In genomic region chr21:39650306-39650705, GRCh38 we compare ENCODE assay signal across 16 cellular contexts. TPM values are rescaled to one million over a fixed set of nuclear protein-coding genes. Genes with fewer than 3 reads are reported as not detected.
DNase-seq lines count a peak whose midpoint lies in the region; ATAC-seq and TF ChIP-seq lines count a peak whose summit lies in the region.
"Had no signal": no experiment of that assay in that cellular context is flagged by ENCODE, and none has a peak within 500 bp of the region (broad histone marks: within the 10 kb centered on the region; RNA-seq: fewer than 3 reads in every experiment).

No MANE protein-coding gene starts in this region.

- peaks cover 5% of the 10 kb centered on the region for H3K27me3 Mint-ChIP-seq in T-helper 17 cell

- H3K4me1 ChIP-seq in left ventricle myocardium inferior (no peaks in the 10 kb centered on the region), trophoblast cell (ENCODE audit: control insufficient read depth in 1 of 2, insufficient read depth in 2 of 2, low read length in 2 of 2) (peaks cover 13 to 28% of the 10 kb centered on the region in 2 experiments)

- H2BK12ac ChIP-seq in trophoblast cell (ENCODE audit: low read length) = no peak overlapping the region

- ATAC-seq in left colon (peak; percentile 27), T-helper 17 cell (no peak)
- ATAC-seq: CD8-positive, alpha-beta T cell; GM23338 had no signal

- H3K27ac ChIP-seq in left ventricle myocardium inferior (replicated peaks) = no peak overlapping the region
- H3K27ac ChIP-seq in trophoblast cell (ENCODE audit: low read depth, low read length) = no peak overlapping the region
- H3K27ac ChIP-seq: 22Rv1 had no signal

- H3K4me3 ChIP-seq in left ventricle myocardium inferior (no peak overlapping the region), trophoblast cell (ENCODE audit: low read depth, low read length) (no peak overlapping the region)
- H3K4me3 ChIP-seq: GM23338 had no signal

- H4K91ac ChIP-seq in trophoblast cell (ENCODE audit: low read depth, low read length) = peak overlapping the region; percentile 7

- H4K12ac ChIP-seq in trophoblast cell (ENCODE audit: low read depth, low read length) = no peak overlapping the region

- intact Hi-C loops in cardiac septum (cut with DNase I) (loop anchor here (5.0 kb wide), 1 partner anchor 48 kb away; no protein-coding TSS in a partner anchor), left ventricle myocardium inferior (cut with micrococcal nuclease) (no loop called here), left colon (cut with DNase I, micrococcal nuclease) (no loop called here)

- H3K27me3 ChIP-seq in left ventricle myocardium inferior (ENCODE audit: low read depth) = no peaks in the 10 kb centered on the region
- H3K27me3 ChIP-seq in trophoblast cell (ENCODE audit: insufficient read depth, low read length) = no peaks in the 10 kb centered on the region

- peak overlapping the region; percentile 1 for H3K14ac ChIP-seq in trophoblast cell (ENCODE audit: low read length)

- H3K36me3 Mint-ChIP-seq in T-helper 17 cell (ENCODE audit: low read depth) = no peaks in the 10 kb centered on the region
- H3K36me3 Mint-ChIP-seq: CD14-positive monocyte; CD8-positive, alpha-beta T cell had no signal

- no peak overlapping the region for H2BK120ac ChIP-seq in trophoblast cell (ENCODE audit: insufficient read depth, low read length, poor library complexity)

- no peak overlapping the region for H2AK5ac ChIP-seq in trophoblast cell (ENCODE audit: low read length)

- H2BK5ac ChIP-seq in trophoblast cell (ENCODE audit: low read depth, low read length, poor library complexity) = peak overlapping the region; percentile 3

- no peak overlapping the region for H2AFZ ChIP-seq in trophoblast cell (ENCODE audit: insufficient read depth, low read length, poor library complexity)
- H2AFZ ChIP-seq: GM23338 had no signal

- TF ChIP-seq CTCF in left ventricle myocardium inferior (IDR thresholded peaks at IDR 0.05; ENCODE audit: borderline replicate concordance) = no peak

- no peaks in the 10 kb centered on the region for H3K79me2 ChIP-seq in trophoblast cell (ENCODE audit: control insufficient read depth, insufficient read depth, low read length, poor library complexity)

- H4K8ac ChIP-seq in trophoblast cell (ENCODE audit: low read depth, low read length) = no peak overlapping the region

- no peak overlapping the region for H3K4me3 Mint-ChIP-seq in T-helper 17 cell
- H3K4me3 Mint-ChIP-seq: CD14-positive monocyte; CD8-positive, alpha-beta T cell; GM23338; H9 had no signal

- H3K23ac ChIP-seq in trophoblast cell (ENCODE audit: low read length) = no peak overlapping the region

- H3K36me3 ChIP-seq in left ventricle myocardium inferior (no peaks in the 10 kb centered on the region), trophoblast cell (ENCODE audit: control insufficient read depth in 1 of 2, insufficient read depth in 2 of 2, low read length in 2 of 2) (no peaks in the 10 kb centered on the region)

- DNase-seq in cardiac septum (ENCODE audit: low spot score) (peak; percentile 54), left ventricle myocardium inferior (no peak), left colon (no peak), trophoblast cell (no peak), NCI-H2196 treated with DMSO at 0.1 percent for 48 hours (lab: John Stamatoyannopoulos, UW; ENCODE audit: unreplicated experiment) (no peak), T-helper 17 cell (no peak), NCI-H187 (lab: John Stamatoyannopoulos, UW) (no peak)
- DNase-seq: COR-L47, DMS153, DMS79 treated with DMSO at 0.1 percent for 48 hours, EL, H9 had no signal

- H3K9me3 ChIP-seq in left ventricle myocardium inferior (replicated peaks) = peaks cover 18% of the 10 kb centered on the region
- no peaks in the 10 kb centered on the region for H3K9me3 ChIP-seq in trophoblast cell (ENCODE audit: insufficient read depth, low read depth, low read length)
- H3K9me3 ChIP-seq in T-helper 17 cell (ENCODE audit: control insufficient read depth, low read length, poor library complexity, severe bottlenecking) = no peaks in the 10 kb centered on the region

- no CpG with 5 or more reads among the region's 12 CpGs for WGBS in trophoblast cell (ENCODE audit: extremely low coverage, insufficient coverage, insufficient read length)

- no peaks in the 10 kb centered on the region for H3K4me1 Mint-ChIP-seq in T-helper 17 cell
- H3K4me1 Mint-ChIP-seq: CD14-positive monocyte had no signal

- no peak overlapping the region for H3K18ac ChIP-seq in trophoblast cell (ENCODE audit: low read length)

- no peak overlapping the region for H3K9ac ChIP-seq in trophoblast cell (ENCODE audit: low read length)

- no peak overlapping the region for H3K27ac Mint-ChIP-seq in T-helper 17 cell
- H3K27ac Mint-ChIP-seq: CD8-positive, alpha-beta T cell had no signal

- H3K79me1 ChIP-seq in trophoblast cell (ENCODE audit: low read length) = peaks cover 14% of the 10 kb centered on the region

- no peak overlapping the region for H3K4ac ChIP-seq in trophoblast cell (ENCODE audit: low read depth, low read length)

- H3K4me2 ChIP-seq in trophoblast cell (ENCODE audit: low read length) = no peak overlapping the region
- H3K4me2 ChIP-seq: GM23338 had no signal

RNA-seq across cellular contexts. Expression of gene B3GALT5, which starts 37.6 kb away (rescaled TPM):
- total RNA-seq in cardiac septum (0.65 TPM), left ventricle myocardium inferior (0.03 TPM), left colon (100 to 1,000 TPM in 1 of 2 donors, 10 to 100 TPM in 1; 95.6 to 115 TPM), T-helper 17 cell (not detected)
- polyA plus RNA-seq in trophoblast cell (2013) = 3.0 and 3.2 TPM in 2 replicates
- total RNA-seq: CD8-positive, alpha-beta T cell had no signal
- polyA plus RNA-seq: CD14-positive monocyte had no signal

Comparison
In these comparisons a context has a peak if more than half of its experiments do, and no peak if none do; other contexts are left out.
1. RNA of gene B3GALT5, which starts 37.6 kb away (total RNA-seq): 95.6 to 115 TPM in left colon; 0.65 TPM in cardiac septum (single experiment), not detected in T-helper 17 cell and 0.03 TPM in left ventricle myocardium inferior (single experiment); every median in the first group is over 10 times any median in the second.